Comparison of ENCODE assay signal across 1 cellular context in the genomic region with DNA sequence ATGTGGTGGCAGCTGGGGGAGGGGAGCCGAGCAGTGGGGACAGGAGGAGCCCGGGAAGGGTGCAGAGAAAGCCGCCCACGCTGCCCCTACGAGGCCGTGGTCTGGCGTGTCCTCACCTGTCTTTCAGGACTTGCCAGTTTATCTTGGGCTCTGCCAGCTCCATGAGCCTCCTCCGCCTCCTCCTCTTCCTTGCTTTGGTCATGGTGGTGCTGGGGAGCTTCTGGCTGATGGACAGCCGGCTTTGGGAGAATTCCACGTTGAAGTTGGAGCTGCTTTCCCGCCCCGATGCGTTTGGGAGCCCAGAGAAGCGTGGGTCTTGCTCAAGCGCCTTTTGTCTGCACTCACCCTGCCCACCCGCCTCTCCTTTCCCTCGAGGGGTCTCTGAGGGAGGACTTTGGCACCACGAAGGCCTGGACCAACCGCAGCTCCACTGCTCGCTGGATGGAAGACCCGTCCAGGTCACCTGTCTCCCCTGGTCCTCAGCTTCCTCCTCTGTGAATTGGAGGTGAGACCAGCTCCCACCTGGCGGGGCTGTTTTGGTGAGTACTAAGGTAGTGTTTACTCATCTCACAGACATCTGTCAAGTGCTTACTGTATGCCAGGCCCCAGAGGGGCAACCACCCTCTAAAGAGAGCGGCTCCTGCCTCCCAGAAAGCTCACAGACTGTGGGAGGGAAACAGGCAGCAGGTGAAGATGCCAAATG.
TF ChIP-seq lines count a peak whose summit lies in the region.

No MANE protein-coding gene starts in this region.

TF ChIP-seq in K562, 482 proteins besides CTCF, POLR2A, EP300 and RAD21:
- TF ChIP-seq, protein P1, sequence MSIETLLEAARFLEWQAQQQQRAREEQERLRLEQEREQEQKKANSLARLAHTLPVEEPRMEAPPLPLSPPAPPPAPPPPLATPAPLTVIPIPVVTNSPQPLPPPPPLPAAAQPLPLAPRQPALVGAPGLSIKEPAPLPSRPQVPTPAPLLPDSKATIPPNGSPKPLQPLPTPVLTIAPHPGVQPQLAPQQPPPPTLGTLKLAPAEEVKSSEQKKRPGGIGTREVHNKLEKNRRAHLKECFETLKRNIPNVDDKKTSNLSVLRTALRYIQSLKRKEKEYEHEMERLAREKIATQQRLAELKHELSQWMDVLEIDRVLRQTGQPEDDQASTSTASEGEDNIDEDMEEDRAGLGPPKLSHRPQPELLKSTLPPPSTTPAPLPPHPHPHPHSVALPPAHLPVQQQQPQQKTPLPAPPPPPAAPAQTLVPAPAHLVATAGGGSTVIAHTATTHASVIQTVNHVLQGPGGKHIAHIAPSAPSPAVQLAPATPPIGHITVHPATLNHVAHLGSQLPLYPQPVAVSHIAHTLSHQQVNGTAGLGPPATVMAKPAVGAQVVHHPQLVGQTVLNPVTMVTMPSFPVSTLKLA (conservative IDR thresholded peaks at IDR 0.05), result no peak
- TF ChIP-seq EGR1 (conservative IDR thresholded peaks at IDR 0.05) (peak; percentile 52; the same call in 1 of the 2 replicates), ZNF143 (CRISPR knock-in tag; IDR thresholded peaks at IDR 0.05) (no peak)
